Comparison of ENCODE assay signal across 17 cellular contexts in genomic region chr5:120072054-120072453, GRCh38.
"Had no signal": no experiment of that assay in that cellular context is flagged by ENCODE, and none has a peak within 500 bp of the region (broad histone marks: within the 10 kb centered on the region; RNA-seq: fewer than 3 reads in every experiment).

No MANE protein-coding gene starts in this region.

- DNase-seq: dermis blood vessel endothelial cell; dorsolateral prefrontal cortex; effector CD4-positive, alpha-beta T cell; effector memory CD4-positive, alpha-beta T cell; foreskin keratinocyte; heart left ventricle; hypothalamus; immature natural killer cell; islet precursor cell; kidney; kidney glomerular epithelial cell; left lung; lower lobe of right lung; mesenchymal stem cell; mucosa of descending colon; naive B cell had no signal

- ATAC-seq: foreskin keratinocyte, gastroesophageal sphincter, left lung, lower lobe of right lung, mucosa of descending colon had no signal
